ENCODE assay signal across 8 cellular contexts in genomic region chr1:146486300-146487014, GRCh38.
A peak's percentile ranks its signal among the peaks of the same experiment; 100 is the strongest.
DNase-seq lines count a peak whose midpoint lies in the region; ATAC-seq and TF ChIP-seq lines count a peak whose summit lies in the region.
"Not testable (repeated sequence)": the region's sequence is repeated elsewhere in the genome, so short reads cannot be mapped to it uniquely, and the experiment has no call there.

No MANE protein-coding gene starts in this region.

- POLR2A ChIA-PET in CD8-positive, alpha-beta T cell (lab: Charles Lee): not testable (repeated sequence)

- TF ChIP-seq CTCF in CD8-positive, alpha-beta T cell (IDR thresholded peaks at IDR 0.05); colonic mucosa (IDR thresholded peaks at IDR 0.05); right lobe of liver (IDR thresholded peaks at IDR 0.05); tibial nerve (IDR thresholded peaks at IDR 0.05): not testable (repeated sequence)

- H3K27me3 Mint-ChIP-seq in CD8-positive, alpha-beta T cell (ENCODE audit: low read depth); activated T-cell treated with anti-CD3 and anti-CD28 coated beads, Interleukin-2, amount 50 U/mL, for 72 hours (ENCODE audit: low read depth): not testable (repeated sequence)

- not testable (repeated sequence) for H3K36me3 Mint-ChIP-seq in CD8-positive, alpha-beta T cell; activated T-cell treated with anti-CD3 and anti-CD28 coated beads, Interleukin-2, amount 50 U/mL, for 72 hours (ENCODE audit: insufficient read depth in 2 of 2)

- not testable (repeated sequence) for H3K9me3 ChIP-seq in CD8-positive, alpha-beta T cell (ENCODE audit: low read length); colonic mucosa; right lobe of liver; tibial nerve

- not testable (repeated sequence) for H3K9me3 Mint-ChIP-seq in CD8-positive, alpha-beta T cell; activated T-cell treated with anti-CD3 and anti-CD28 coated beads, Interleukin-2, amount 50 U/mL, for 72 hours

- not testable (repeated sequence) for H3K4me3 ChIP-seq in CD8-positive, alpha-beta T cell (ENCODE audit: low read depth, low read length); right lobe of liver
- peak overlapping the region; percentile 26 for H3K4me3 ChIP-seq in colonic mucosa
- peak overlapping the region in 3 of 4 donors; percentile 11 to 47 (median 24) for H3K4me3 ChIP-seq in tibial nerve

- not testable (repeated sequence) for H3K27ac ChIP-seq in CD8-positive, alpha-beta T cell (ENCODE audit: low read depth, low read length); colonic mucosa; right lobe of liver
- H3K27ac ChIP-seq in tibial nerve: peak overlapping the region in 1 of 4 donors; percentile 50

- peak overlapping the region in 1 of 2 donors; percentile 43 for H3K9ac ChIP-seq in colonic mucosa (ENCODE audit: low read depth in 2 of 2, low read length in 2 of 2)

- TF ChIP-seq EP300 in tibial nerve (IDR thresholded peaks at IDR 0.05): not testable (repeated sequence)

- H3K4me1 Mint-ChIP-seq in CD8-positive, alpha-beta T cell (ENCODE audit: low read depth); activated T-cell treated with anti-CD3 and anti-CD28 coated beads, Interleukin-2, amount 50 U/mL, for 72 hours (ENCODE audit: low read depth): not testable (repeated sequence)

- WGBS in right lobe of liver (ENCODE audit: insufficient coverage, low coverage, low lambda C conversion rate, missing lambda C conversion rate): 0% methylated on average over 2 of the region's 35 CpGs
- WGBS in tibial nerve, 2 donors: 8% methylated on average over 20 of the region's 35 CpGs; no CpG with 5 or more reads in 1 of the 2 donors

- TF ChIP-seq POLR2A in right lobe of liver (IDR thresholded peaks at IDR 0.05); tibial nerve (IDR thresholded peaks at IDR 0.05): not testable (repeated sequence)

- H3K27ac Mint-ChIP-seq in CD8-positive, alpha-beta T cell; activated T-cell treated with anti-CD3 and anti-CD28 coated beads, Interleukin-2, amount 50 U/mL, for 72 hours: not testable (repeated sequence)

- not testable (repeated sequence) for H3K27me3 ChIP-seq in CD8-positive, alpha-beta T cell (ENCODE audit: insufficient read depth, low read length); colonic mucosa; right lobe of liver; tibial nerve

- CTCF ChIA-PET in CD8-positive, alpha-beta T cell (lab: Charles Lee): not testable (repeated sequence)

- not testable (repeated sequence) for DNase-seq in CD8-positive, alpha-beta T cell; activated T-cell treated with anti-CD3 and anti-CD28 coated beads, Interleukin-2, amount 50 U/mL, for 72 hours; right lobe of liver; tibial nerve (ENCODE audit: low spot score in 2 of 2)
- DNase-seq in NCI-H1105 treated with DMSO at 0.1 percent for 48 hours (lab: John Stamatoyannopoulos, UW) (peak; percentile 9), colonic mucosa (peak; percentile 37), head of caudate nucleus (peak; percentile 24 to 79 (median 52)), putamen (ENCODE audit: low spot score) (peak; percentile 27)

- not testable (repeated sequence) for H3K36me3 ChIP-seq in CD8-positive, alpha-beta T cell (ENCODE audit: insufficient read depth, low read length); colonic mucosa; right lobe of liver; tibial nerve

- peak overlapping the region; percentile 63 for H3K4me3 Mint-ChIP-seq in CD8-positive, alpha-beta T cell
- peak overlapping the region; percentile 55 to 62 for H3K4me3 Mint-ChIP-seq in activated T-cell treated with anti-CD3 and anti-CD28 coated beads, Interleukin-2, amount 50 U/mL, for 72 hours

- H3K4me1 ChIP-seq in CD8-positive, alpha-beta T cell (ENCODE audit: insufficient read depth, low read length); colonic mucosa; right lobe of liver; tibial nerve: not testable (repeated sequence)

- not testable (repeated sequence) for ATAC-seq in CD8-positive, alpha-beta T cell
- ATAC-seq in activated T-cell treated with anti-CD3 and anti-CD28 coated beads, Interleukin-2, amount 50 U/mL, for 72 hours (replicated peaks in 1 of 2): peak in 1 of 2 donors; percentile 54
- peak in 3 of 4 donors; percentile 18 to 54 (median 30) for ATAC-seq in right lobe of liver

- intact Hi-C loops in CD8-positive, alpha-beta T cell (cut with DNase I, micrococcal nuclease); colonic mucosa (cut with DNase I); head of caudate nucleus (cut with DNase I); right lobe of liver (cut with DNase I): not testable (repeated sequence)
